Comparison of ENCODE assay signal across 9 cellular contexts in the genomic region with DNA sequence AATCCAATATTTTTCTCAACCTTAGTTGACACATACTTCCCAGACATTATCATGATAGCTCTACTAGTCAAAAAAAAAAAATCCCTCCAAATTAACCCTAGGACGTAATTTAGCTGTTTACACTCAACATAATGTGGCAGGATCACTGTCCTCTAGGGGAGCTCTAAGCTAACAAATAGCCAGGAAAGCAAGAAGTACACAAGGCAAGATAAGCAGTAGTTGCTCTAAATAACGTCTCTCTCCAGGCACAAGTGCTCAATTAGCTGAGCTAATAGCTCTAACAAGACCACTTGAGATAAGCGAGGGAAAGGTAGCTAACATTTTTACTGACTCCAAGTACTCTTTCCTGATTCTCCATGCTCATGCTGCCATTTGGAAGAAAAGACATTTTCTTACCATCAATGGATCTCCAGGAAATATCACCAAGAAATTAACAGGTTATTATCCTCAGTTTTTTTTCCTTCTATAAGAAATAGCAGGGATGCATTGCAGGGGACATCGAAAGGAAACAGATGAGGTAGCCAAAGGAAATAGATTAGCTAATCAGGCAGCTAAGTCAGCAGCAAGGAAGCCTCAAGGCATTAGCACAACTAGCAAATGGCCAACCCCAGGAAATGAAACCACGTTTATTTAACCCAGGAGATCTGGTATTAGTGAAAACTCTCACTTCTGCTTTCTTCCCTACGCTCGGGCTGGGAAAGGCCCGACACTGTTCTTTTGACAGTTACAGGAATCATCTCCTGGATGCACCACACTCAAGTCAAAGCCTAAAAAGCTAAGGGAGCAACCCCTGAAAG.
DNase-seq lines count a peak whose midpoint lies in the region; ATAC-seq and TF ChIP-seq lines count a peak whose summit lies in the region.
"Had no signal": no experiment of that assay in that cellular context is flagged by ENCODE, and none has a peak within 500 bp of the region (broad histone marks: within the 10 kb centered on the region; RNA-seq: fewer than 3 reads in every experiment).

No MANE protein-coding gene starts in this region.

- TF ChIP-seq EP300 in ovary (IDR thresholded peaks at IDR 0.05), result no peak

- H3K4me3 ChIP-seq in fibroblast of mammary gland (ENCODE audit: control insufficient read depth, low read depth, low read length) (no peak overlapping the region), ovary (no peak overlapping the region)
- H3K4me3 ChIP-seq: SJSA1 had no signal

- ATAC-seq in GM21390 (IDR thresholded peaks at IDR 0.05; ENCODE audit: unreplicated experiment), result peak; percentile 48

- no peak for TF ChIP-seq POLR2A in ovary (IDR thresholded peaks at IDR 0.05)

- H3K4me1 ChIP-seq in ovary (ENCODE audit: insufficient read depth), result no peaks in the 10 kb centered on the region
- H3K4me1 ChIP-seq: SJSA1 had no signal

- H3K9me3 ChIP-seq in ovary, result no peaks in the 10 kb centered on the region
- H3K9me3 ChIP-seq: SJSA1 had no signal

- DNase-seq in CMK (ENCODE audit: low read depth), result peak; percentile 37
- peak; percentile 24 to 61 for DNase-seq in NCI-H446 (lab: John Stamatoyannopoulos, UW)
- peak; percentile 1 for DNase-seq in fibroblast of mammary gland (ENCODE audit: low read depth)
- DNase-seq in ovary, result no peak
- DNase-seq in activated CD4-positive, alpha-beta T cell treated with anti-CD3 and anti-CD28 coated beads, Interleukin-2, amount 50 U/mL, for 48 hours, result no peak
- no peak for DNase-seq in activated CD8-positive, alpha-beta memory T cell treated with anti-CD3 and anti-CD28 coated beads, Interleukin-2, amount 50 U/mL, for 4 hours
- DNase-seq in substantia nigra (lab: John Stamatoyannopoulos, UW), result no peak

- intact Hi-C loops in ovary (cut with DNase I), result no loop called here

- H3K27me3 ChIP-seq in ovary, result no peaks in the 10 kb centered on the region
- H3K27me3 ChIP-seq: SJSA1 had no signal

- peak; percentile 17 for TF ChIP-seq CTCF in fibroblast of mammary gland (conservative IDR thresholded peaks at IDR 0.05; ENCODE audit: control insufficient read depth, insufficient read depth, low read depth, low read length)
- TF ChIP-seq CTCF in ovary (IDR thresholded peaks at IDR 0.05), result no peak

- H3K36me3 ChIP-seq in ovary, result no peaks in the 10 kb centered on the region
- H3K36me3 ChIP-seq: SJSA1 had no signal

- H3K27ac ChIP-seq in ovary, result no peak overlapping the region
- H3K27ac ChIP-seq in substantia nigra (ENCODE audit: low read depth, low read length, poor library complexity, severe bottlenecking), result no peak overlapping the region
- H3K27ac ChIP-seq: SJSA1 had no signal

- 71 to 76% (median 72%) methylated on average over 8 of the region's 8 CpGs for WGBS in ovary, 3 donors

Comparison
In these comparisons a context has a peak if more than half of its experiments do, and no peak if none do; other contexts are left out.
1. DNase-seq: peak in CMK (single experiment), NCI-H446 (2 of 2) and fibroblast of mammary gland (single experiment); none in ovary (0 of 5), activated CD4-positive, alpha-beta T cell treated with anti-CD3 and anti-CD28 coated beads, Interleukin-2, amount 50 U/mL, for 48 hours (0 of 2), activated CD8-positive, alpha-beta memory T cell treated with anti-CD3 and anti-CD28 coated beads, Interleukin-2, amount 50 U/mL, for 4 hours (single experiment) and substantia nigra (0 of 49).